Comparison of ENCODE assay signal across 29 cellular contexts in the genomic region with DNA sequence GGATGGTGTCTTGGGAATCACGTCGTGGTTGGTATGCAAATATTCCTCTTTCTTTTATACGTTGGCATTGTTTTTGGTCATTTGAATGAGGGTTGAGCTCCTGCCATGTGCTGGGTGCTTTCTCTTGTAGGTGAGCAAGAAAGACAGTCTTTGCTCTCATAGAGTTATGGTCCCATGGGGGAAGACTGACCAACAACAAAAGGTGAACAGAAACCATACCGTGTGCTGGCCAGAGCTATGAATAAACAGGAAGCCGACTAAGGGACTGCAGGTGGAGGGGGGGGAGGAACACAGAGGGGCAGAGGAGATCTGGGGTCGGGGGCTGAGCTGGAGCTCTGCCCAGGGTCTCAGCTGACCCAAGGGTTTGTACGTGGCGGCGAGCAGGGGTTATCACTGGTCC.
DNase-seq lines count a peak whose midpoint lies in the region; ATAC-seq and TF ChIP-seq lines count a peak whose summit lies in the region.
"Had no signal": no experiment of that assay in that cellular context is flagged by ENCODE, and none has a peak within 500 bp of the region (broad histone marks: within the 10 kb centered on the region; RNA-seq: fewer than 3 reads in every experiment).

No MANE protein-coding gene starts in this region.

- POLR2A ChIA-PET in GM10248 (lab: Yijun Ruan, JAX), result no interaction called here

- ATAC-seq in GM21786 (IDR thresholded peaks at IDR 0.05; ENCODE audit: unreplicated experiment) (peak; percentile 64), GM19455 (IDR thresholded peaks at IDR 0.05; ENCODE audit: unreplicated experiment) (no peak)
- ATAC-seq: activated CD4-positive, CD25-positive, alpha-beta regulatory T cell treated with anti-CD3 and anti-CD28 coated beads, Interleukin-2, amount 50 U/mL, for 24 hours; activated CD8-positive, alpha-beta memory T cell treated with anti-CD3 and anti-CD28 coated beads, Interleukin-2, amount 10 ng/mL, durations not matched to agents 7 days and 5 days; activated T-cell treated with anti-CD3 and anti-CD28 coated beads, Interleukin-2, amount 50 U/mL, for 4 hours; naive thymus-derived CD4-positive, alpha-beta T cell; PC-3; psoas muscle; SK-N-SH treated with all-trans-retinoic acid at 6 μM for 48 hours had no signal

- no peaks in the 10 kb centered on the region for H3K9me3 ChIP-seq in iPS-18a (ENCODE audit: control insufficient read depth, low read depth, low read length)
- H3K9me3 ChIP-seq in uterus, result no peaks in the 10 kb centered on the region
- H3K9me3 ChIP-seq: ascending aorta, psoas muscle, tibial artery had no signal

- no peak for TF ChIP-seq POLR2A in uterus (IDR thresholded peaks at IDR 0.05)

- peaks cover 47% of the 10 kb centered on the region for H3K4me1 ChIP-seq in iPS-18a (ENCODE audit: control insufficient read depth, low read depth, low read length)
- H3K4me1 ChIP-seq in uterus, result no peaks in the 10 kb centered on the region
- H3K4me1 ChIP-seq: ascending aorta, psoas muscle, tibial artery had no signal

- DNase-seq in GM10248 (ENCODE audit: extremely low spot score) (peak; percentile 38), NCI-H526 treated with DMSO at 0.1 percent for 48 hours (lab: John Stamatoyannopoulos, UW) (peak; percentile 95), 8988T (no peak), NCI-H748 (lab: John Stamatoyannopoulos, UW; ENCODE audit: unreplicated experiment) (no peak), uterus (no peak)
- DNase-seq: activated CD4-positive, alpha-beta T cell treated with anti-CD3 and anti-CD28 coated beads, Interleukin-2, amount 50 U/mL, for 4 hours; activated CD8-positive, alpha-beta memory T cell treated with anti-CD3 and anti-CD28 coated beads, Interleukin-2, amount 10 ng/mL, durations not matched to agents 7 days and 5 days; activated gamma-delta T cell treated with Interleukin-2 at 50 U/mL for 16 hours; activated T-cell treated with anti-CD3 and anti-CD28 coated beads, Interleukin-2, amount 50 U/mL, for 4 hours; HCEC 1CT; midbrain; naive thymus-derived CD4-positive, alpha-beta T cell; NCI-H1694; NCI-H2171; NCI-H510A treated with DMSO at 0.1 percent for 48 hours; NK-92 treated with Interleukin-12 subunit alpha and Interleukin-12 subunit beta, amount 100 ng/mL, for 24 hours; nucleus accumbens; PC-3; psoas muscle; stimulated activated CD4-positive, alpha-beta T cell treated with anti-CD3 and anti-CD28 coated beads, Interleukin-4, amount 100 ng/mL, for 24 hours; tibial artery had no signal

- H3K4me3 ChIP-seq in iPS-18a (ENCODE audit: low read length) (peak overlapping the region; percentile 18), uterus (no peak overlapping the region)
- H3K4me3 ChIP-seq: ascending aorta, coronary artery, psoas muscle, tibial artery had no signal

- H3K27me3 ChIP-seq in iPS-18a (ENCODE audit: control insufficient read depth, insufficient read depth, low read length), result no peaks in the 10 kb centered on the region
- H3K27me3 ChIP-seq in uterus, result no peaks in the 10 kb centered on the region
- H3K27me3 ChIP-seq: ascending aorta had no signal

- no peak overlapping the region for H3K9ac ChIP-seq in iPS-18a (ENCODE audit: low read length)

- no peak overlapping the region for H3K27ac ChIP-seq in iPS-18a (ENCODE audit: low read length)
- no peak overlapping the region for H3K27ac ChIP-seq in uterus
- H3K27ac ChIP-seq: ascending aorta, C4-2B, coronary artery, psoas muscle, tibial artery had no signal

- TF ChIP-seq CTCF in GM10248 (IDR thresholded peaks at IDR 0.05; ENCODE audit: control extremely low read depth, extremely low read depth, low read depth, missing control alignments), result no peak
- TF ChIP-seq CTCF in uterus (IDR thresholded peaks at IDR 0.05), result no peak

- CTCF ChIA-PET in GM10248 (lab: Yijun Ruan, JAX), result no interaction called here

- intact Hi-C loops in uterus (cut with DNase I; ENCODE audit: low total_unique reads), result no loop called here

- H3K36me3 ChIP-seq in iPS-18a (ENCODE audit: control insufficient read depth, low read depth, low read length) (no peaks in the 10 kb centered on the region), uterus (no peaks in the 10 kb centered on the region)
- H3K36me3 ChIP-seq: ascending aorta, tibial artery had no signal

Comparison
In these comparisons a context has a peak if more than half of its experiments do, and no peak if none do; other contexts are left out.
1. DNase-seq: peak in GM10248 (single experiment) and NCI-H526 treated with DMSO at 0.1 percent for 48 hours (single experiment); none in 8988T (single experiment), NCI-H748 (single experiment) and uterus (0 of 2).